In genomic region chr7:88219781-88220747, GRCh38 we compare ENCODE assay signal across 1 cellular context.
TF ChIP-seq lines count a peak whose summit lies in the region.

SRI (minus strand) TSS chr7:88220038; CDS start chr7:88220026, 12 bp downstream.

TF ChIP-seq in K562, 482 proteins besides CTCF, POLR2A, EP300 and RAD21 (continued from another document and continues in another):
- TF ChIP-seq ZBTB40 (IDR thresholded peaks at IDR 0.05), result peak; percentile 94
- TF ChIP-seq ZBTB40 (CRISPR knock-in tag; IDR thresholded peaks at IDR 0.05), result peak; percentile 59; the same call in 1 of the 2 replicates
- TF ChIP-seq CBX5 (IDR thresholded peaks at IDR 0.05; ENCODE audit: borderline replicate concordance, low read depth), result no peak
- no peak for TF ChIP-seq EWSR1 (IDR thresholded peaks at IDR 0.05; ENCODE audit: borderline replicate concordance, low read depth, partially characterized antibody)
- TF ChIP-seq HMGXB4 (CRISPR knock-in tag; IDR thresholded peaks at IDR 0.05), result peak; percentile 83; the same call in 1 of the 2 replicates
- TF ChIP-seq XRCC3 (IDR thresholded peaks at IDR 0.05), result no peak
- TF ChIP-seq CHD2 (IDR thresholded peaks at IDR 0.05; ENCODE audit: low read depth, low read length), result no peak
- peak; percentile 46; the same call in 1 of the 2 replicates for TF ChIP-seq ESRRA (IDR thresholded peaks at IDR 0.05; ENCODE audit: borderline replicate concordance, low read depth)
- peak; percentile 65 for TF ChIP-seq TBP (optimal IDR thresholded peaks at IDR 0.05; ENCODE audit: low read depth, low read length)
- peak; percentile 55; the same call in 1 of the 2 replicates for TF ChIP-seq E2F1 (CRISPR knock-in tag; IDR thresholded peaks at IDR 0.05)
- peak; percentile 34; the same call in 1 of the 2 replicates for TF ChIP-seq ETV5 (CRISPR knock-in tag; IDR thresholded peaks at IDR 0.05; ENCODE audit: low read depth)
- peak; percentile 98 for TF ChIP-seq HNRNPL (IDR thresholded peaks at IDR 0.05; ENCODE audit: low read depth, low read length)
- TF ChIP-seq MAZ (CRISPR knock-in tag; conservative IDR thresholded peaks at IDR 0.05 in 1 of 2, IDR thresholded peaks at IDR 0.05 in 1 of 2), result peak; percentile 89 to 94
- TF ChIP-seq KLF6 (CRISPR knock-in tag; IDR thresholded peaks at IDR 0.05; ENCODE audit: borderline replicate concordance), result no peak
- TF ChIP-seq RREB1 (CRISPR knock-in tag; IDR thresholded peaks at IDR 0.05), result peak; percentile 74; the same call in 1 of the 2 replicates
- no peak for TF ChIP-seq HDAC6 (IDR thresholded peaks at IDR 0.05; ENCODE audit: low read depth, low read length)
- TF ChIP-seq SUPT5H (IDR thresholded peaks at IDR 0.05), result peak; percentile 76
- peak; percentile 97 for TF ChIP-seq CTCFL (IDR thresholded peaks at IDR 0.05; ENCODE audit: borderline replicate concordance, insufficient read depth, low read depth, low read length, poor library complexity, severe bottlenecking)
- TF ChIP-seq GTF2A2 (tag; IDR thresholded peaks at IDR 0.05), result 0 out of 2 replicates have a peak, but pooled peaks have one; percentile 52
- peak; percentile 71 for TF ChIP-seq HMGN3 (IDR thresholded peaks at IDR 0.05; ENCODE audit: borderline replicate concordance, extremely low read depth, insufficient read length, low read depth, low read length)
- TF ChIP-seq ETS1 (conservative IDR thresholded peaks at IDR 0.05; ENCODE audit: control insufficient read depth, low read depth, low read length), result peak; percentile 68; the same call in 1 of the 2 replicates
- peak; percentile 76 for TF ChIP-seq SMAD4 (CRISPR knock-in tag; conservative IDR thresholded peaks at IDR 0.05)
- TF ChIP-seq ESRRB (CRISPR knock-in tag; IDR thresholded peaks at IDR 0.05; ENCODE audit: borderline replicate concordance), result no peak
- TF ChIP-seq SAFB (IDR thresholded peaks at IDR 0.05; ENCODE audit: borderline replicate concordance, low read depth, low read length), result peak; percentile 83
- peak; percentile 82; the same call in 1 of the 2 replicates for TF ChIP-seq ILF3 (IDR thresholded peaks at IDR 0.05; ENCODE audit: borderline replicate concordance)
- TF ChIP-seq HIVEP1 (CRISPR knock-in tag; IDR thresholded peaks at IDR 0.05), result no peak
- TF ChIP-seq RBM39 (optimal IDR thresholded peaks at IDR 0.05; ENCODE audit: low read depth, low read length), result no peak
- TF ChIP-seq TRIM25 (IDR thresholded peaks at IDR 0.05; ENCODE audit: borderline replicate concordance), result no peak
